15 cellular contexts compared by ENCODE assay signal in genomic region chr14:97838986-97839385, GRCh38.
"Had no signal": no experiment of that assay in that cellular context is flagged by ENCODE, and none has a peak within 500 bp of the region (broad histone marks: within the 10 kb centered on the region; RNA-seq: fewer than 3 reads in every experiment).

No MANE protein-coding gene starts in this region.

- DNase-seq: dorsolateral prefrontal cortex; effector CD8-positive, alpha-beta T cell; foreskin melanocyte; head of caudate nucleus; kidney; left cardiac atrium; left ventricle myocardium inferior; lower lobe of right lung; natural killer cell; nucleus accumbens; ovary; right cardiac atrium; stimulated activated CD4-positive, alpha-beta T cell treated with anti-CD3 and anti-CD28 coated beads, Interleukin-2, amount 100 ng/mL, for 48 hours; stimulated activated naive CD4-positive, alpha-beta T cell treated with Interleukin-2 at 50 U/mL for 16 hours; trophoblast cell had no signal
